In the genomic region with DNA sequence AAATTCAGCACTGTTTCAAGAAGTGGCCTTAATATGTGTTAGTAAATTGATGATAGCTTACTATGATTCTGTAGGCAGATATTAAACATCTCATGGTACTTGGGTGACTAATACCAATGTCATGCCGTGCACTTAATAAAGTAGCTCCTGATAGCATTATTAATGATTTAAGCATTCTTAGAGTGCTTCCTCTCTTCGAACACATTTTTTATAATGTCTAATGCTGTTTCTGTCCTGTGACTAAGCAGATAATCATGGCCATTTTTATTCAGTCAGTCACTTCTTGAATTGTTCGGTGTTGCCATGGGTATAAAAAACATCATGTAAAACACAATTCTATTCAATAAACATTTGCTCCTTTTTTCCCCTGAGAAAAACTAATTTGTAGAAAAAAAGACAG, we compare ENCODE assay signal across 17 cellular contexts.
DNase-seq lines count a peak whose midpoint lies in the region; TF ChIP-seq lines count a peak whose summit lies in the region.
"Had no signal": no experiment of that assay in that cellular context is flagged by ENCODE, and none has a peak within 500 bp of the region (broad histone marks: within the 10 kb centered on the region; RNA-seq: fewer than 3 reads in every experiment).

No MANE protein-coding gene starts in this region.

- H2BK12ac ChIP-seq in mesenchymal stem cell (ENCODE audit: low read length in 2 of 2) = no peak overlapping the region

- peaks cover 1% of the 10 kb centered on the region for H3K9me3 ChIP-seq in mesenchymal stem cell (ENCODE audit: control insufficient read depth, low read length)

- H2BK120ac ChIP-seq in mesenchymal stem cell (ENCODE audit: low read depth, low read length) = no peak overlapping the region

- no CpG with 5 or more reads among the region's 3 CpGs for WGBS in mesenchymal stem cell
- 44 to 54% methylated on average over 3 of the region's 3 CpGs for WGBS in lower leg skin, 2 donors

- no peak overlapping the region for H3K14ac ChIP-seq in mesenchymal stem cell (ENCODE audit: low read length in 2 of 2)

- peak overlapping the region; percentile 69 for H3K9ac ChIP-seq in mesenchymal stem cell (ENCODE audit: low read length)

- no peak overlapping the region for H2BK15ac ChIP-seq in mesenchymal stem cell (ENCODE audit: low read depth, poor library complexity, severe bottlenecking)

- no peak overlapping the region for H3K18ac ChIP-seq in mesenchymal stem cell (ENCODE audit: low read depth in 1 of 2, low read length in 2 of 2)

- peak; percentile 50 for DNase-seq in AG20443 (ENCODE audit: low spot score)
- peak; percentile 29 for DNase-seq in LHCN-M2 (ENCODE audit: low read depth)
- peak; percentile 89 for DNase-seq in dermis blood vessel endothelial cell
- peak; percentile 85 for DNase-seq in mesenchymal stem cell
- no peak for DNase-seq in activated CD8-positive, alpha-beta memory T cell treated with anti-CD3 and anti-CD28 coated beads, Interleukin-2, amount 50 U/mL, for 48 hours
- DNase-seq in lower leg skin (ENCODE audit: low spot score in 2 of 2) = no peak
- DNase-seq in SHP77 (lab: John Stamatoyannopoulos, UW) = no peak
- no peak for DNase-seq in erythroblast (lab: John Stamatoyannopoulos, UW)
- DNase-seq: activated CD4-positive, alpha-beta T cell treated with anti-CD3 and anti-CD28 coated beads, Interleukin-2, amount 50 U/mL, for 48 hours; activated effector memory CD4-positive, alpha-beta T cell treated with Interleukin-2 at 50 U/mL for 16 hours; C1 segment of cervical spinal cord; central memory CD4-positive, alpha-beta T cell; NCI-H345; retina; stimulated activated naive CD8-positive, alpha-beta T cell treated with anti-CD3 and anti-CD28 coated beads, Interleukin-15, Interleukin-2, amounts not matched to agents 100 U/mL and 50 U/mL, for 24 hours had no signal

- no peak overlapping the region for H4K91ac ChIP-seq in mesenchymal stem cell (ENCODE audit: low read length)

- no peak overlapping the region for H4K8ac ChIP-seq in mesenchymal stem cell (ENCODE audit: low read length)

- H3K36me3 ChIP-seq in mesenchymal stem cell (ENCODE audit: control insufficient read depth in 1 of 2, insufficient read depth in 2 of 2, low read depth in 1 of 2, low read length in 2 of 2) = no peaks in the 10 kb centered on the region

- no peak overlapping the region for H3K23ac ChIP-seq in mesenchymal stem cell (ENCODE audit: low read length in 2 of 2)

- intact Hi-C loops in lower leg skin (cut with DNase I; ENCODE audit: low total_unique reads) = no loop called here

- H2BK5ac ChIP-seq in mesenchymal stem cell (ENCODE audit: low read depth, low read length, poor library complexity, severe bottlenecking) = no peak overlapping the region

- H3K4me2 ChIP-seq in mesenchymal stem cell (ENCODE audit: low read length, poor library complexity, severe bottlenecking) = no peak overlapping the region
- H3K4me2 ChIP-seq: PC-9 had no signal

- H3K4me1 ChIP-seq in mesenchymal stem cell (ENCODE audit: control insufficient read depth, insufficient read depth, low read depth, low read length) = no peaks in the 10 kb centered on the region

- TF ChIP-seq CTCF in lower leg skin (IDR thresholded peaks at IDR 0.05) = no peak

- no peak overlapping the region for H2AK5ac ChIP-seq in mesenchymal stem cell (ENCODE audit: low read length, severe bottlenecking)

- H3K27ac ChIP-seq in mesenchymal stem cell (ENCODE audit: low read length, poor library complexity, severe bottlenecking) = peak overlapping the region; percentile 53
- H3K27ac ChIP-seq: epithelial cell of prostate, PC-9 had no signal

- H2AFZ ChIP-seq in mesenchymal stem cell (ENCODE audit: low read depth, low read length) = no peak overlapping the region
- H2AFZ ChIP-seq: PC-9 had no signal

- no peak overlapping the region for H3K4ac ChIP-seq in mesenchymal stem cell (ENCODE audit: low read depth in 1 of 2, low read length in 2 of 2)

- no peak for TF ChIP-seq POLR2A in lower leg skin (IDR thresholded peaks at IDR 0.05)
- no peak for TF ChIP-seq POLR2A in erythroblast (IDR thresholded peaks at IDR 0.05; ENCODE audit: low read length)

- H3K4me3 ChIP-seq in mesenchymal stem cell (ENCODE audit: insufficient read depth in 1 of 2, low read depth in 1 of 2, low read length in 2 of 2) (no peak overlapping the region), lower leg skin (ENCODE audit: low read depth, poor library complexity, severe bottlenecking) (no peak overlapping the region)
- H3K4me3 ChIP-seq: PC-9 had no signal

- no peaks in the 10 kb centered on the region for H3K27me3 ChIP-seq in mesenchymal stem cell (ENCODE audit: control insufficient read depth in 1 of 2, insufficient read depth in 1 of 2, low read length in 2 of 2)

- H3K79me1 ChIP-seq in mesenchymal stem cell (replicated peaks; ENCODE audit: low read length, poor library complexity, severe bottlenecking) = no peaks in the 10 kb centered on the region

Comparison
In these comparisons a context has a peak if more than half of its experiments do, and no peak if none do; other contexts are left out.
1. DNase-seq: peak in AG20443 (single experiment), LHCN-M2 (single experiment), dermis blood vessel endothelial cell (single experiment) and mesenchymal stem cell (single experiment); none in activated CD8-positive, alpha-beta memory T cell treated with anti-CD3 and anti-CD28 coated beads, Interleukin-2, amount 50 U/mL, for 48 hours (single experiment), lower leg skin (0 of 2), SHP77 (0 of 2) and erythroblast (0 of 2).